In the genomic region with DNA sequence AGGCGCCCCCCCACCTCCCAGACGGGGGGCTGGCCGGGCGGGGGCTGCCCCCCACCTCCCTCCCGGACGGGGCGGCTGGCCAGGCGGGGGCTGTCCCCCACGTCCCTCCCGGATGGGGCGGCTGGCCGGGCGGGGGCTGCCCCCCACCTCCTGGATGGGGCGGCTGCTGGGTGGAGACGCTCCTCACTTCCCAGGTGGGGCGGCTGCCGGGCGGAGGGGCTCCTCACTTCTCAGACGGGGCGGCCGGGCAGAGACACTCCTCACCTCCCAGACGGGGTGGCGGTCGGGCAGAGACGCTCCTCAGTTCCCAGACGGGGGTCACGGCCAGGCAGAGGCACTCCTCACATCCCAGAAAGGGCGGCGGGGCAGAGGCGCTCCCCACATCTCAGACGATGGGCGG, we compare ENCODE assay signal across 9 cellular contexts. TPM values are rescaled to one million over a fixed set of nuclear protein-coding genes. Genes with fewer than 3 reads are reported as not detected.
"Had no signal": no experiment of that assay in that cellular context is flagged by ENCODE, and none has a peak within 500 bp of the region (broad histone marks: within the 10 kb centered on the region; RNA-seq: fewer than 3 reads in every experiment).

No MANE protein-coding gene starts in this region.

RNA-seq across cellular contexts. Expression of a gene that starts 11.5 kb away (rescaled TPM):
- total RNA-seq: stomach, subcutaneous adipose tissue, suprapubic skin, temporal lobe, transverse colon, ureter, urinary bladder, vagina had no signal
- polyA plus RNA-seq: stomach, thymus, urinary bladder had no signal
